ENCODE assay signal across 16 cellular contexts in genomic region chr2:134665729-134666506, GRCh38. TPM values are rescaled to one million over a fixed set of nuclear protein-coding genes. Genes with fewer than 3 reads are reported as not detected.
"Had no signal": no experiment of that assay in that cellular context is flagged by ENCODE, and none has a peak within 500 bp of the region (broad histone marks: within the 10 kb centered on the region; RNA-seq: fewer than 3 reads in every experiment).

No MANE protein-coding gene starts in this region.

- H3K36me3 ChIP-seq: adrenal gland, heart left ventricle, stomach, thoracic aorta had no signal

- H3K4me3 ChIP-seq: adrenal gland, coronary artery, heart left ventricle, stomach, thoracic aorta had no signal

- H3K9ac ChIP-seq: parathyroid adenoma had no signal

- H3K4me3 Mint-ChIP-seq: activated naive CD4-positive, alpha-beta T cell treated with anti-CD3 and anti-CD28 coated beads for 36 hours; activated T-helper 17 cell treated with anti-CD3 and anti-CD28 coated beads, Interleukin-2, amount 50 U/mL, for 72 hours had no signal

- H3K9me3 ChIP-seq: adrenal gland, heart left ventricle, stomach, thoracic aorta had no signal

- H3K27me3 ChIP-seq: adrenal gland, stomach had no signal

- H3K27me3 Mint-ChIP-seq: activated T-helper 17 cell treated with anti-CD3 and anti-CD28 coated beads, Interleukin-2, amount 50 U/mL, for 72 hours had no signal

- ATAC-seq: activated T-helper 17 cell treated with anti-CD3 and anti-CD28 coated beads, Interleukin-2, amount 50 U/mL, for 72 hours; heart left ventricle; left ventricle myocardium superior had no signal

- DNase-seq: activated naive CD4-positive, alpha-beta T cell treated with anti-CD3 and anti-CD28 coated beads for 36 hours; activated T-cell treated with anti-CD3 and anti-CD28 coated beads for 4 hours; adrenal gland; effector CD4-positive, alpha-beta T cell; heart left ventricle; islet precursor cell; left ventricle myocardium superior; stimulated activated CD4-positive, alpha-beta T cell treated with anti-CD3 and anti-CD28 coated beads, Interleukin-4, amount 100 ng/mL, for 1 hour; stimulated activated CD8-positive, alpha-beta memory T cell treated with anti-CD3 and anti-CD28 coated beads, Interleukin-4, amount 100 ng/mL, for 48 hours; stomach; T1000 had no signal

- H3K9me3 Mint-ChIP-seq: activated naive CD4-positive, alpha-beta T cell treated with anti-CD3 and anti-CD28 coated beads for 36 hours; activated T-helper 17 cell treated with anti-CD3 and anti-CD28 coated beads, Interleukin-2, amount 50 U/mL, for 72 hours had no signal

- H3K27ac Mint-ChIP-seq: activated naive CD4-positive, alpha-beta T cell treated with anti-CD3 and anti-CD28 coated beads for 36 hours; activated T-helper 17 cell treated with anti-CD3 and anti-CD28 coated beads, Interleukin-2, amount 50 U/mL, for 72 hours had no signal

- H3K79me2 ChIP-seq: parathyroid adenoma had no signal

- H2AFZ ChIP-seq: parathyroid adenoma had no signal

- H3K27ac ChIP-seq: adrenal gland, coronary artery, heart left ventricle, parathyroid adenoma, stomach, thoracic aorta, VCaP had no signal

RNA-seq across cellular contexts. Expression of gene TMEM163, which starts 52.9 kb away (rescaled TPM):
- total RNA-seq: activated naive CD4-positive, alpha-beta T cell treated with anti-CD3 and anti-CD28 coated beads for 36 hours had no signal
